In the genomic region with DNA sequence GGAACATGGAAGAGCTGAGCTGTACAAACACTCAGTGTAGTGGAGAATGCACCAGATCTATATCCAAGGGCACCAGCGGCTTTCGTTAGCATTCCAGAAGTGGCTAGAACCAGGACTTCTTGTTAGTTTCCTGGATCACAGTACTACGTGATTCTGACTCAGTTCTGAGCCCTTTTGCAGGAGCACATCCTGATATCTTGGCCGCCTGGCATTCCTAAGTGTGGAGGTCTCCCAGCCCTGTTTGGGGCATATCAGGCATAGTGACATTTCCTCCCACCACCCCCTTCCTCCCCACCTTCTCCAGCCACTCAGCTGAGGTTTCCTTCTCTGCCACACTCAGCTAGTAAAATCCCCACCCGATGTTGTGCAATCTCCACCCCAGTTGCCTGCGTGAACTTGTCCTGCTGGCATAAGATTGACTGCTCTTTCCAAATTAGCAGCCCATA, we compare ENCODE assay signal across 11 cellular contexts.
DNase-seq lines count a peak whose midpoint lies in the region; ATAC-seq lines count a peak whose summit lies in the region.
"Had no signal": no experiment of that assay in that cellular context is flagged by ENCODE, and none has a peak within 500 bp of the region (broad histone marks: within the 10 kb centered on the region; RNA-seq: fewer than 3 reads in every experiment).

No MANE protein-coding gene starts in this region.

- ATAC-seq in naive B cell (ENCODE audit: low read depth in 2 of 2) = no peak

- no peaks in the 10 kb centered on the region for H3K9me3 ChIP-seq in CD4-positive, alpha-beta memory T cell (ENCODE audit: control insufficient read depth in 1 of 2, low read length in 2 of 2)
- H3K9me3 ChIP-seq: heart right ventricle, Peyer's patch had no signal

- H3K4me1 Mint-ChIP-seq in CD4-positive, alpha-beta memory T cell = peaks cover 39 to 66% (median 45%) of the 10 kb centered on the region in 4 donors
- H3K4me1 Mint-ChIP-seq in naive B cell = peaks cover 56 to 69% (median 59%) of the 10 kb centered on the region in 3 donors

- peak in 1 of 5 donors; percentile 55 for DNase-seq in CD4-positive, alpha-beta memory T cell
- peak; percentile 86 for DNase-seq in MV-4-11 (lab: John Stamatoyannopoulos, UW)
- peak; percentile 73 for DNase-seq in dermis blood vessel endothelial cell
- no peak for DNase-seq in naive B cell
- DNase-seq in SK-N-DZ (ENCODE audit: low spot score) = no peak
- no peak for DNase-seq in NCI-H526 (lab: John Stamatoyannopoulos, UW)
- DNase-seq in activated CD4-positive, alpha-beta T cell treated with anti-CD3 and anti-CD28 coated beads, Interleukin-2, amount 50 U/mL, for 4 hours = no peak
- DNase-seq in NCI-H1436 treated with DMSO at 0.1 percent for 48 hours (lab: John Stamatoyannopoulos, UW) = no peak
- DNase-seq: activated effector memory CD4-positive, alpha-beta T cell treated with anti-CD3 and anti-CD28 coated beads, Interleukin-2, amount 50 U/mL, for 16 hours; heart right ventricle; Peyer's patch had no signal

- intact Hi-C loops in CD4-positive, alpha-beta memory T cell (cut with micrococcal nuclease) = no loop called here

- peaks cover 43% of the 10 kb centered on the region for H3K4me1 ChIP-seq in CD4-positive, alpha-beta memory T cell (ENCODE audit: insufficient read depth, low read length)
- H3K4me1 ChIP-seq: Peyer's patch had no signal

- H3K27me3 Mint-ChIP-seq in CD4-positive, alpha-beta memory T cell = no peaks in the 10 kb centered on the region
- H3K27me3 Mint-ChIP-seq in naive B cell = no peaks in the 10 kb centered on the region

- CTCF ChIA-PET in CD4-positive, alpha-beta memory T cell (lab: Charles Lee; ENCODE audit: partially characterized antibody) = interaction anchor here (0.8 to 2.3 kb wide), 5 partner anchors 28 to 91 kb away, joined by 3 to 8 read pairs (median 4); no protein-coding TSS in a partner anchor

- no peak overlapping the region for H3K4me3 ChIP-seq in CD4-positive, alpha-beta memory T cell (ENCODE audit: low read length in 2 of 2)
- H3K4me3 ChIP-seq: heart right ventricle, Peyer's patch had no signal

- POLR2A ChIA-PET in CD4-positive, alpha-beta memory T cell (lab: Charles Lee; ENCODE audit: partially characterized antibody) = interaction anchor here (0.9 to 1.6 kb wide), 3 partner anchors 40 to 56 kb away, joined by 3 to 4 read pairs (median 4); no protein-coding TSS in a partner anchor

- peak overlapping the region in 3 of 8 donors; percentile 24 to 56 (median 50) for H3K4me3 Mint-ChIP-seq in CD4-positive, alpha-beta memory T cell
- peak overlapping the region in 1 of 8 donors; percentile 59 for H3K4me3 Mint-ChIP-seq in naive B cell

- H3K27me3 ChIP-seq in CD4-positive, alpha-beta memory T cell (ENCODE audit: insufficient read depth, low read length) = no peaks in the 10 kb centered on the region
- H3K27me3 ChIP-seq: heart right ventricle, Peyer's patch had no signal

- H3K27ac Mint-ChIP-seq in CD4-positive, alpha-beta memory T cell = peak overlapping the region in 6 of 7 donors; percentile 87 to 96 (median 91)
- H3K27ac Mint-ChIP-seq in naive B cell = peak overlapping the region; percentile 70 to 96 (median 82)

- peaks cover 88% of the 10 kb centered on the region for H3K36me3 ChIP-seq in CD4-positive, alpha-beta memory T cell (ENCODE audit: insufficient read depth, low read length)

- H3K27ac ChIP-seq in CD4-positive, alpha-beta memory T cell (ENCODE audit: low read depth, low read length) = peak overlapping the region; percentile 32
- H3K27ac ChIP-seq: Peyer's patch had no signal

- peaks cover 64 to 72% of the 10 kb centered on the region in 2 donors for H3K36me3 Mint-ChIP-seq in CD4-positive, alpha-beta memory T cell
- peaks cover 34 to 38% of the 10 kb centered on the region in 2 donors for H3K36me3 Mint-ChIP-seq in naive B cell

- no peaks in the 10 kb centered on the region for H3K9me3 Mint-ChIP-seq in CD4-positive, alpha-beta memory T cell
- H3K9me3 Mint-ChIP-seq in naive B cell = no peaks in the 10 kb centered on the region

Comparison
In these comparisons a context has a peak if more than half of its experiments do, and no peak if none do; other contexts are left out.
1. DNase-seq: peak in MV-4-11 (single experiment) and dermis blood vessel endothelial cell (single experiment); none in naive B cell (single experiment), SK-N-DZ (single experiment), NCI-H526 (0 of 2), activated CD4-positive, alpha-beta T cell treated with anti-CD3 and anti-CD28 coated beads, Interleukin-2, amount 50 U/mL, for 4 hours (0 of 2) and NCI-H1436 treated with DMSO at 0.1 percent for 48 hours (single experiment).